Comparison of ENCODE assay signal across 22 cellular contexts in genomic region chr12:2751230-2751629, GRCh38.
"Had no signal": no experiment of that assay in that cellular context is flagged by ENCODE, and none has a peak within 500 bp of the region (broad histone marks: within the 10 kb centered on the region; RNA-seq: fewer than 3 reads in every experiment).

No MANE protein-coding gene starts in this region.

- DNase-seq: KBM-7, MV-4-11, NCI-H1048, NCI-H1105, NCI-H1417, NCI-H1436 treated with DMSO at 0.1 percent for 48 hours, NCI-H1694, NCI-H187 treated with DMSO at 0.1 percent for 48 hours, NCI-H2029 treated with DMSO at 0.1 percent for 48 hours, NCI-H2171 treated with DMSO at 0.1 percent for 48 hours, NCI-H345, NCI-H446 treated with DMSO at 0.1 percent for 48 hours, NCI-H510A treated with DMSO at 0.1 percent for 48 hours, Right ventricle myocardium superior, RPMI8226, SIG-M5, SW 1271 had no signal

- H3K36me3 ChIP-seq: SJSA1 had no signal

- FAIRE-seq: HTR-8/SVneo, RCC 7860 had no signal

- H3K4me1 ChIP-seq: SJSA1 had no signal

- H3K4me3 ChIP-seq: SJSA1, SK-N-MC had no signal

- H3K27ac ChIP-seq: HL-60, SJSA1, SK-N-MC had no signal
